8 cellular contexts compared by ENCODE assay signal in the genomic region with DNA sequence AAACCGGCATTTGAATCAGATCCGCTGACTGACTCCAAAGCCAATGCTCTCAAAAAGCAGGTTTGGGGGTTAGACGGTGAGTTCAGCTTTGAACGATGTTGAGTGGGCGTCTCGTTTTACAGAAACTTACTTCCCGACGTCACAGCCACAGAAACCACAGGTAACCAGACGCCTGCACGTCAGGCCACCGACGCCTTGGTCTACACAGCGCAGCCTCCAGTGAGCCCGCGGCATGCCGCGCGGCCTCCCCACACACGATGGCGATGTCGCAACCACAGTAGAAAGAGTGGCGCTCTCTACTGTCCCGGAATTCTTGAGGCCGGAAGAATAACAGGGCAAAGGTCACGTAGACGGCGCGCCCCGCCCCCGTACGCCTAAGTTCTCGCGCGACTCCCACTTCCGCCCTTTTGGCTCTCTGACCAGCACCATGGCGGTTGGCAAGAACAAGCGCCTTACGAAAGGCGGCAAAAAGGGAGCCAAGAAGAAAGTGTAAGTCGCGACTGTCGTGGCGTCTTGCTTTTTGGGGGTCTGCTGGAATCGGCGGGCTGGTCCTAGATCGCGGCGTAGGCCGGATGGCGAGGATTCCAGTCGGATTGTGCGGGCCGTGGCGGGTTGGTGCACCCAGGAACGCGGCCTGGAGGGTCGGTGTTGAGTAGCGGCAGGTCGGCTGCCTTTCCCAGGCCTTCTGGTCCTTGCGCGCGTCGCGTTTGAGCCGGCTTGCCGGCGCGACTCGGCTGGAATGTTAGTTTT. TPM values are rescaled to one million over a fixed set of nuclear protein-coding genes. Genes with fewer than 3 reads are reported as not detected.
DNase-seq lines count a peak whose midpoint lies in the region; ATAC-seq and TF ChIP-seq lines count a peak whose summit lies in the region.

A gene (plus strand): TSS at position 403 of the 750 bp plus-strand sequence. CDS start 25 bp downstream, at position 428.

- POLR2A ChIA-PET in AG04450 (lab: Yijun Ruan, JAX) = interaction anchor here (0.5 to 1.4 kb wide), 2 partner anchors 9 to 167 kb away, joined by 3 to 5 read pairs; no protein-coding TSS in a partner anchor

- peak within 1 kb of the TSS; percentile 92 to 100 (median 98) for H3K4me3 Mint-ChIP-seq in immature natural killer cell

- DNase-seq in AG04450 (ENCODE audit: low read depth, low spot score) = peak; percentile 96
- peak; percentile 96 for DNase-seq in NCI-H2227 (lab: John Stamatoyannopoulos, UW; ENCODE audit: unreplicated experiment)
- peak; percentile 99 for DNase-seq in cardiac fibroblast (ENCODE audit: low read depth in 2 of 2)
- DNase-seq in immature natural killer cell = peak; percentile 99
- DNase-seq in stimulated activated CD4-positive, alpha-beta T cell treated with anti-CD3 and anti-CD28 coated beads, Interleukin-12 subunit alpha, Interleukin-12 subunit beta, amount 100 ng/mL, for 24 hours (ENCODE audit: low read depth in 2 of 2) = peak; percentile 96 to 99

- H3K4me3 ChIP-seq in AG04450 (ENCODE audit: low read depth, low read length) (peak within 1 kb of the TSS; percentile 97), WI38 (ENCODE audit: low read depth, low read length) (peak within 1 kb of the TSS; percentile 100), cardiac fibroblast (replicated peaks in 1 of 2; ENCODE audit: low read depth in 2 of 2, low read length in 2 of 2) (peak within 1 kb of the TSS; percentile 82 to 87)

- ATAC-seq in GM18870 (IDR thresholded peaks at IDR 0.05; ENCODE audit: unreplicated experiment) (peak; percentile 89), HG03139 (IDR thresholded peaks at IDR 0.05; ENCODE audit: unreplicated experiment) (peak; percentile 93)

- H3K9me3 ChIP-seq in AG04450 (ENCODE audit: control insufficient read depth, insufficient read depth, low read length) = no peaks in the 10 kb centered on the region

- CTCF ChIA-PET in AG04450 (lab: Charles Lee) = interaction anchor here (0.6 to 1.4 kb wide), 11 partner anchors 17 to 599 kb away, joined by 3 to 5 read pairs (median 3); no protein-coding TSS in a partner anchor

- peaks cover 3 to 19% (median 18%) of the 10 kb centered on the region in 3 donors for H3K36me3 Mint-ChIP-seq in immature natural killer cell

- TF ChIP-seq CTCF in AG04450 (IDR thresholded peaks at IDR 0.05; ENCODE audit: low read depth, low read length) (peak; percentile 81), WI38 (IDR thresholded peaks at IDR 0.05; ENCODE audit: low read depth, low read length) (peak; percentile 77), cardiac fibroblast (IDR thresholded peaks at IDR 0.05; ENCODE audit: low read depth, low read length) (peak; percentile 88)

- peak within 1 kb of the TSS; percentile 87 for H3K27ac ChIP-seq in AG04450 (ENCODE audit: low read depth, low read length)

- H3K27me3 ChIP-seq in AG04450 (ENCODE audit: control insufficient read depth, insufficient read depth, low read length) = no peaks in the 10 kb centered on the region

- H3K27me3 Mint-ChIP-seq in immature natural killer cell (ENCODE audit: low read depth in 3 of 3) = peaks cover 12 to 15% (median 12%) of the 10 kb centered on the region in 3 donors

- H3K27ac Mint-ChIP-seq in immature natural killer cell = peak within 1 kb of the TSS; percentile 95 to 98 (median 97)

- peaks cover 41 to 44% of the 10 kb centered on the region in 2 donors for H3K4me1 Mint-ChIP-seq in immature natural killer cell

- H3K9me3 Mint-ChIP-seq in immature natural killer cell = no peaks in the 10 kb centered on the region

RNA-seq across cellular contexts. Expression of the gene that starts here (rescaled TPM):
- polyA plus RNA-seq in AG04450 (2011; rRNA removed) (3,195 and 4,190 TPM in 2 replicates), immature natural killer cell (1,000 to 10,000 TPM; 1,390 to 5,226 (median 1,859) TPM)
- polyA minus RNA-seq in AG04450 (2011; rRNA and poly(A)+ RNA removed) = 201 and 376 TPM in 2 replicates

Comparison
In these comparisons a context has a peak if more than half of its experiments do, and no peak if none do; other contexts are left out.
1. Peak in every context shown above with its lines: DNase-seq, ATAC-seq, H3K4me3 ChIP-seq and H3K27ac ChIP-seq.